Comparison of ENCODE assay signal across 10 cellular contexts in genomic region chr20:36941403-36941835, GRCh38. TPM values are rescaled to one million over a fixed set of nuclear protein-coding genes. Genes with fewer than 3 reads are reported as not detected.
DNase-seq lines count a peak whose midpoint lies in the region; ATAC-seq, FAIRE-seq and TF ChIP-seq lines count a peak whose summit lies in the region.
"Had no signal": no experiment of that assay in that cellular context is flagged by ENCODE, and none has a peak within 500 bp of the region (broad histone marks: within the 10 kb centered on the region; RNA-seq: fewer than 3 reads in every experiment).

No MANE protein-coding gene starts in this region.

- no peak for ATAC-seq in CD8-positive, alpha-beta T cell
- ATAC-seq in psoas muscle = no peak
- ATAC-seq in HG02588 (IDR thresholded peaks at IDR 0.05; ENCODE audit: unreplicated experiment) = no peak

- 53 to 74% (median 59%) methylated on average over 1 of the region's 1 CpG for WGBS in psoas muscle, 3 donors

- DNase-seq in CD8-positive, alpha-beta T cell = peak in 1 of 7 experiments; percentile 35
- DNase-seq in RKO (ENCODE audit: low spot score) (peak; percentile 35), endothelial cell of umbilical vein (ENCODE audit: low read depth, low spot score) (peak; percentile 49), psoas muscle (no peak), HuH-7.5 (ENCODE audit: low spot score) (no peak), DMS53 (lab: John Stamatoyannopoulos, UW) (no peak), inferior parietal cortex (ENCODE audit: extremely low spot score) (no peak)
- DNase-seq: DMS79, NCI-H1417 treated with DMSO at 0.1 percent for 48 hours had no signal

- no peak overlapping the region for H3K4me2 ChIP-seq in endothelial cell of umbilical vein (ENCODE audit: insufficient read depth, low read length)

- FAIRE-seq in endothelial cell of umbilical vein (lab: Jason Lieb, UNC) = no peak

- dilution Hi-C loops in endothelial cell of umbilical vein (cut with MboI; ENCODE audit: extremely low pct_ligation_motif_present, low sequenced_read_pairs) = no loop called here

- H3K9ac ChIP-seq in endothelial cell of umbilical vein (replicated peaks; ENCODE audit: extremely low read depth, insufficient read depth, low read length) = no peak overlapping the region

- H3K36me3 ChIP-seq in CD8-positive, alpha-beta T cell (ENCODE audit: insufficient read depth, low read length) = peaks cover 45% of the 10 kb centered on the region
- H3K36me3 ChIP-seq in endothelial cell of umbilical vein (ENCODE audit: control insufficient read depth in 2 of 2, extremely low read depth in 1 of 2, insufficient read depth in 2 of 2, low read length in 2 of 2) (peaks cover 0 to 3% of the 10 kb centered on the region in 2 experiments), psoas muscle (ENCODE audit: insufficient read depth in 1 of 2, low read depth in 1 of 2) (peaks cover 0 to 27% of the 10 kb centered on the region in 2 donors)

- H3K27ac Mint-ChIP-seq in CD8-positive, alpha-beta T cell = peak overlapping the region; percentile 88

- no peak overlapping the region for H3K4me3 ChIP-seq in CD8-positive, alpha-beta T cell (ENCODE audit: low read depth, low read length)
- no peak overlapping the region for H3K4me3 ChIP-seq in endothelial cell of umbilical vein (replicated peaks in 1 of 3; ENCODE audit: insufficient read depth in 1 of 3, low read depth in 1 of 3, low read length in 3 of 3)
- H3K4me3 ChIP-seq in psoas muscle = no peak overlapping the region

- peaks cover 68% of the 10 kb centered on the region for H3K4me1 Mint-ChIP-seq in CD8-positive, alpha-beta T cell (ENCODE audit: low read depth)

- H3K9me3 ChIP-seq in CD8-positive, alpha-beta T cell (ENCODE audit: low read length) = no peaks in the 10 kb centered on the region
- H3K9me3 ChIP-seq in endothelial cell of umbilical vein (replicated peaks; ENCODE audit: control insufficient read depth, insufficient read depth, low read length) = no peaks in the 10 kb centered on the region
- H3K9me3 ChIP-seq in psoas muscle = no peaks in the 10 kb centered on the region

- no peak for TF ChIP-seq CTCF in CD8-positive, alpha-beta T cell (IDR thresholded peaks at IDR 0.05)
- TF ChIP-seq CTCF in endothelial cell of umbilical vein (IDR thresholded peaks at IDR 0.05; ENCODE audit: extremely low read depth in 1 of 2, insufficient read depth in 1 of 2, low read depth in 1 of 2, low read length in 2 of 2) (no peak), psoas muscle (IDR thresholded peaks at IDR 0.05) (no peak)

- peaks cover 82% of the 10 kb centered on the region for H3K4me1 ChIP-seq in CD8-positive, alpha-beta T cell (ENCODE audit: insufficient read depth, low read length)
- H3K4me1 ChIP-seq in endothelial cell of umbilical vein (ENCODE audit: control insufficient read depth, extremely low read depth, insufficient read depth, low read length) (no peaks in the 10 kb centered on the region), psoas muscle (peaks cover 23% of the 10 kb centered on the region)

- H3K27me3 ChIP-seq in CD8-positive, alpha-beta T cell (ENCODE audit: insufficient read depth, low read length) = no peaks in the 10 kb centered on the region
- H3K27me3 ChIP-seq in endothelial cell of umbilical vein (ENCODE audit: control insufficient read depth in 2 of 2, insufficient read depth in 2 of 2, low read length in 2 of 2) (no peaks in the 10 kb centered on the region), psoas muscle (ENCODE audit: insufficient read depth in 3 of 3, low read length in 2 of 3) (no peaks in the 10 kb centered on the region)

- CTCF ChIA-PET in CD8-positive, alpha-beta T cell (lab: Charles Lee) = interaction anchor here (1.3 to 1.5 kb wide), 2 partner anchors 21 to 154 kb away, joined by 3 read pairs; no protein-coding TSS in a partner anchor
- CTCF ChIA-PET in endothelial cell of umbilical vein (lab: Charles Lee) = no interaction called here

- TF ChIP-seq POLR2A in endothelial cell of umbilical vein (IDR thresholded peaks at IDR 0.05; ENCODE audit: low read depth, low read length) = no peak

- no TSS peak for BruUV-seq in endothelial cell of umbilical vein (replicated peaks; lab: Mats Ljungman, UMichigan)

- no peaks in the 10 kb centered on the region for H4K20me1 ChIP-seq in endothelial cell of umbilical vein (replicated peaks; ENCODE audit: control insufficient read depth, extremely low read depth, insufficient read depth, low read length)

- no peaks in the 10 kb centered on the region for H3K9me3 Mint-ChIP-seq in CD8-positive, alpha-beta T cell

- POLR2A ChIA-PET in CD8-positive, alpha-beta T cell (lab: Charles Lee) = no interaction called here
- POLR2A ChIA-PET in endothelial cell of umbilical vein (lab: Charles Lee) = no interaction called here

- no peak overlapping the region for H2AFZ ChIP-seq in endothelial cell of umbilical vein (ENCODE audit: low read depth, low read length)

- H3K27ac ChIP-seq in CD8-positive, alpha-beta T cell (ENCODE audit: low read depth, low read length) = peak overlapping the region; percentile 13
- no peak overlapping the region for H3K27ac ChIP-seq in endothelial cell of umbilical vein (ENCODE audit: insufficient read depth, low read depth, low read length)
- peak overlapping the region; percentile 5 for H3K27ac ChIP-seq in psoas muscle

- no peaks in the 10 kb centered on the region for H3K9me1 ChIP-seq in endothelial cell of umbilical vein (replicated peaks; ENCODE audit: control insufficient read depth, extremely low read depth, insufficient read depth, low read length)

- H3K4me3 Mint-ChIP-seq in CD8-positive, alpha-beta T cell = peak overlapping the region; percentile 52

- no peaks in the 10 kb centered on the region for H3K79me2 ChIP-seq in endothelial cell of umbilical vein (ENCODE audit: control insufficient read depth, insufficient read depth, low read length)

- intact Hi-C loops in CD8-positive, alpha-beta T cell (cut with DNase I, micrococcal nuclease) = loop anchor here in 1 of 2 experiments (10.0 kb wide), 1 partner anchor 233 kb away; the partner anchor contains the start of genes MROH8 and RPN2
- intact Hi-C loops in endothelial cell of umbilical vein (cut with micrococcal nuclease) = no loop called here
- intact Hi-C loops in psoas muscle (cut with DNase I) = no loop called here

- H3K27me3 Mint-ChIP-seq in CD8-positive, alpha-beta T cell (ENCODE audit: low read depth) = no peaks in the 10 kb centered on the region

- peaks cover 77% of the 10 kb centered on the region for H3K36me3 Mint-ChIP-seq in CD8-positive, alpha-beta T cell

TF ChIP-seq in endothelial cell of umbilical vein, 7 proteins besides CTCF, POLR2A, EP300 and RAD21:
- TF ChIP-seq GATA2 (IDR thresholded peaks at IDR 0.05; ENCODE audit: insufficient read depth, insufficient read length, low read depth, low read length) (no peak), FOS (IDR thresholded peaks at IDR 0.05; ENCODE audit: borderline replicate concordance, insufficient read depth, low read length) (no peak), EZH2 (IDR thresholded peaks at IDR 0.05; ENCODE audit: borderline replicate concordance, low read depth, low read length, severe bottlenecking) (no peak), POLR2AphosphoS5 (IDR thresholded peaks at IDR 0.05; ENCODE audit: insufficient read depth, low read depth, low read length) (no peak), MAX (IDR thresholded peaks at IDR 0.05; ENCODE audit: insufficient read depth, insufficient read length) (no peak), JUN (IDR thresholded peaks at IDR 0.05; ENCODE audit: borderline replicate concordance, insufficient read depth, insufficient read length, low read depth) (no peak), MYC (IDR thresholded peaks at IDR 0.05; ENCODE audit: low read depth, low read length) (no peak)

RNA-seq across cellular contexts. Expression of gene SAMHD1, which starts 10.1 kb away (rescaled TPM):
- total RNA-seq in CD8-positive, alpha-beta T cell = 10 to 100 TPM; 74.6 to 78.2 TPM
- total RNA-seq in endothelial cell of umbilical vein (27.5 and 28.3 TPM in 2 replicates), psoas muscle (10 to 100 TPM; 18.2 to 36.4 (median 27.2) TPM)
- polyA plus RNA-seq in endothelial cell of umbilical vein (9.4 and 13.7 TPM in 2 replicates), psoas muscle (10 to 100 TPM; 17.0 to 29.4 (median 20.3) TPM)
- polyA plus RNA-seq in endothelial cell of umbilical vein (2011; cell fraction: cytosol; rRNA removed) = 8.6 and 9.4 TPM in 2 replicates
- 8.6 and 10.2 TPM in 2 replicates for polyA plus RNA-seq in endothelial cell of umbilical vein (2011; cell fraction: nucleus; rRNA removed)
- polyA plus RNA-seq in endothelial cell of umbilical vein (2012) = 18.9 and 25.2 TPM in 2 replicates
- 31.3 and 32.2 TPM in 2 replicates for polyA minus RNA-seq in endothelial cell of umbilical vein
- 18.2 TPM for polyA minus RNA-seq in endothelial cell of umbilical vein (2011; cell fraction: cytosol; rRNA and poly(A)+ RNA removed)
- 12.0 and 15.6 TPM in 2 replicates for polyA minus RNA-seq in endothelial cell of umbilical vein (2011; cell fraction: nucleus; rRNA and poly(A)+ RNA removed)

Comparison
In these comparisons a context has a peak if more than half of its experiments do, and no peak if none do; other contexts are left out.
1. DNase-seq: peak in RKO (single experiment) and endothelial cell of umbilical vein (single experiment); none in psoas muscle (0 of 2), HuH-7.5 (single experiment), DMS53 (single experiment) and inferior parietal cortex (single experiment).